9 cellular contexts compared by ENCODE assay signal in the genomic region with DNA sequence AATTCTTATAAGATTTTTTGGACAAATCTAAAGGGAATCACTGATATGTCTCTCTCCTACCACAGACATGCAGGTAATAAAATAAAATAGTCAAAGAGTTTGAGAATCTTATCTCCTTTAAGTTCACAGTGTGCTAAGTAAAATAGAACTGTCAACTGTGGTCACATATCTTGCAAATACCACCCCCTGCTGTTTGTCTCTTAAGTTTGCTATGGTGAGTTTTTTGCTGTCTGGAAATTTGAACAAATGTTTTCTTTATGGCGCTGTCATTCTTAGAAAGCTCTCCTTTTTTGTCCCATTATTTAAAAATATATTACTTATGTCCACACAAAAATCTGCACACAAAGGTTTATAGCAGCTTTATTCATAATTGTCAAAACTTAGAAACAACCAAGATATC.
DNase-seq lines count a peak whose midpoint lies in the region; ATAC-seq and FAIRE-seq lines count a peak whose summit lies in the region.
"Had no signal": no experiment of that assay in that cellular context is flagged by ENCODE, and none has a peak within 500 bp of the region (broad histone marks: within the 10 kb centered on the region; RNA-seq: fewer than 3 reads in every experiment).

No MANE protein-coding gene starts in this region.

- DNase-seq in NCI-H82 (lab: John Stamatoyannopoulos, UW): peak; percentile 25
- no peak for DNase-seq in NCI-H82 treated with DMSO at 0.1 percent for 48 hours (lab: John Stamatoyannopoulos, UW; ENCODE audit: unreplicated experiment)
- peak; percentile 34 for DNase-seq in MV-4-11 (lab: John Stamatoyannopoulos, UW)
- peak; percentile 58 for DNase-seq in pons (ENCODE audit: low spot score)
- no peak for DNase-seq in NCI-H146 treated with DMSO at 0.1 percent for 48 hours (lab: John Stamatoyannopoulos, UW; ENCODE audit: unreplicated experiment)
- no peak for DNase-seq in NCI-H1092 treated with DMSO at 0.1 percent for 48 hours (lab: John Stamatoyannopoulos, UW)
- DNase-seq: MG63 had no signal

- FAIRE-seq in colon (lab: Jason Lieb, UNC): peak; percentile 93

- no peak for ATAC-seq in GM19351 (IDR thresholded peaks at IDR 0.05; ENCODE audit: unreplicated experiment)

Comparison
In these comparisons a context has a peak if more than half of its experiments do, and no peak if none do; other contexts are left out.
1. DNase-seq: peak in NCI-H82 (single experiment), MV-4-11 (single experiment) and pons (single experiment); none in NCI-H82 treated with DMSO at 0.1 percent for 48 hours (single experiment), NCI-H146 treated with DMSO at 0.1 percent for 48 hours (single experiment) and NCI-H1092 treated with DMSO at 0.1 percent for 48 hours (single experiment).